In genomic region chr2:213188971-213189899, GRCh38 we compare ENCODE assay signal across 10 cellular contexts. TPM values are rescaled to one million over a fixed set of nuclear protein-coding genes. Genes with fewer than 3 reads are reported as not detected.
A peak's percentile ranks its signal among the peaks of the same experiment; 100 is the strongest.
DNase-seq lines count a peak whose midpoint lies in the region; ATAC-seq and TF ChIP-seq lines count a peak whose summit lies in the region.
"Had no signal": no experiment of that assay in that cellular context is flagged by ENCODE, and none has a peak within 500 bp of the region (broad histone marks: within the 10 kb centered on the region; RNA-seq: fewer than 3 reads in every experiment).

No MANE protein-coding gene starts in this region.

- no peaks in the 10 kb centered on the region for H3K27me3 ChIP-seq in IMR-90 (ENCODE audit: control insufficient read depth, insufficient read depth, low read length)
- H3K27me3 ChIP-seq in effector memory CD4-positive, alpha-beta T cell (replicated peaks; ENCODE audit: control insufficient read depth, insufficient read depth, low read length, poor library complexity, severe bottlenecking): no peaks in the 10 kb centered on the region

- H3K9me3 ChIP-seq in IMR-90 (ENCODE audit: control insufficient read depth, insufficient read depth, low read length): no peaks in the 10 kb centered on the region; the same call in 1 of the 2 replicates
- H3K9me3 ChIP-seq in effector memory CD4-positive, alpha-beta T cell (ENCODE audit: control insufficient read depth, low read length): no peaks in the 10 kb centered on the region

- peak overlapping the region; percentile 26; the same call in 2 of the 3 replicates for H2BK15ac ChIP-seq in IMR-90 (ENCODE audit: low read depth, low read length)

- peak; percentile 56 for ATAC-seq in IMR-90 (ENCODE audit: low read depth)

- H3K36me3 Mint-ChIP-seq in brain: peaks cover 6% of the 10 kb centered on the region
- H3K36me3 Mint-ChIP-seq: activated naive CD4-positive, alpha-beta T cell treated with anti-CD3 and anti-CD28 coated beads, Interleukin-2, amount 50 U/mL, for 24 hours had no signal

- intact Hi-C loops in IMR-90 (cut with micrococcal nuclease): loop anchor here (2.0 kb wide), 1 partner anchor 48 kb away; no protein-coding TSS in a partner anchor

- H3K9me3 Mint-ChIP-seq in brain: peaks cover 5 to 14% (median 10%) of the 10 kb centered on the region in 5 experiments
- H3K9me3 Mint-ChIP-seq: activated naive CD4-positive, alpha-beta T cell treated with anti-CD3 and anti-CD28 coated beads, Interleukin-2, amount 50 U/mL, for 24 hours had no signal

- POLR2A ChIA-PET in IMR-90 (lab: Charles Lee; ENCODE audit: unreplicated experiment): interaction anchor here (0.6 kb wide), 1 partner anchor 30 kb away, joined by 3 read pairs; no protein-coding TSS in a partner anchor

- no peaks in the 10 kb centered on the region for H3K36me3 ChIP-seq in IMR-90 (ENCODE audit: control insufficient read depth, insufficient read depth, low read length)
- no peaks in the 10 kb centered on the region for H3K36me3 ChIP-seq in effector memory CD4-positive, alpha-beta T cell (ENCODE audit: control insufficient read depth, insufficient read depth, low read length)

- in situ Hi-C loops in IMR-90 (cut with MboI; ENCODE audit: low sequenced_read_pairs): no loop called here

- peak overlapping the region; percentile 26 for H3K4me2 ChIP-seq in IMR-90 (ENCODE audit: low read depth, low read length)

- no peak overlapping the region for H3K4me3 ChIP-seq in IMR-90 (ENCODE audit: insufficient read depth, low read depth, low read length)
- H3K4me3 ChIP-seq in effector memory CD4-positive, alpha-beta T cell (ENCODE audit: insufficient read depth, low read depth, low read length, poor library complexity, severe bottlenecking): no peak overlapping the region

- peak overlapping the region; percentile 83 for H2BK20ac ChIP-seq in IMR-90 (ENCODE audit: low read depth, low read length)

- BruUV-seq in IMR-90 (replicated peaks; lab: Mats Ljungman, UMichigan): no TSS peak

- no peak for TF ChIP-seq CTCF in IMR-90 (conservative IDR thresholded peaks at IDR 0.05; ENCODE audit: low read depth, low read length)
- no peak for TF ChIP-seq CTCF in brain (conservative IDR thresholded peaks at IDR 0.05)

- dilution Hi-C loops in IMR-90 (cut with HindIII; ENCODE audit: low sequenced_read_pairs, unreplicated experiment): no loop called here

- H3K9me1 ChIP-seq in IMR-90 (ENCODE audit: insufficient read depth, low read length): peaks cover 5% of the 10 kb centered on the region; the same call in 1 of the 2 replicates

- no peak overlapping the region for H2AK9ac ChIP-seq in IMR-90 (replicated peaks; ENCODE audit: low read depth, low read length, poor library complexity)

- H3K4me3 Mint-ChIP-seq in brain: peak overlapping the region; percentile 62 to 78 (median 73)
- H3K4me3 Mint-ChIP-seq: activated naive CD4-positive, alpha-beta T cell treated with anti-CD3 and anti-CD28 coated beads, Interleukin-2, amount 50 U/mL, for 24 hours had no signal

- peaks cover 35% of the 10 kb centered on the region for H3K4me1 Mint-ChIP-seq in brain
- H3K4me1 Mint-ChIP-seq: activated naive CD4-positive, alpha-beta T cell treated with anti-CD3 and anti-CD28 coated beads, Interleukin-2, amount 50 U/mL, for 24 hours had no signal

- peak overlapping the region; percentile 81 for H4K91ac ChIP-seq in IMR-90 (ENCODE audit: insufficient read depth, low read depth, low read length)

- H4K8ac ChIP-seq in IMR-90 (ENCODE audit: low read depth in 2 of 2, low read length in 2 of 2): peak overlapping the region; percentile 46 to 77

- peak overlapping the region; percentile 15 for H4K5ac ChIP-seq in IMR-90 (ENCODE audit: low read depth, low read length)

- no peaks in the 10 kb centered on the region for H3K27me3 Mint-ChIP-seq in brain

- CTCF ChIA-PET in IMR-90 (lab: Yijun Ruan, JAX): interaction anchor here (0.6 to 0.9 kb wide), 2 partner anchors 36 to 1337 kb away, joined by 3 to 4 read pairs; no protein-coding TSS in a partner anchor

- peak overlapping the region; percentile 65 for H3K27ac ChIP-seq in IMR-90 (ENCODE audit: insufficient read depth, low read length)
- H3K27ac ChIP-seq in effector memory CD4-positive, alpha-beta T cell (ENCODE audit: insufficient read depth, low read length, poor library complexity, severe bottlenecking): no peak overlapping the region
- H3K27ac ChIP-seq: C4-2B had no signal

- no peaks in the 10 kb centered on the region for H4K20me1 ChIP-seq in IMR-90 (ENCODE audit: insufficient read depth, low read length)

- H2BK120ac ChIP-seq in IMR-90 (ENCODE audit: low read depth, low read length): peak overlapping the region; percentile 89

- H3K9ac ChIP-seq in IMR-90 (ENCODE audit: low read depth, low read length): peak overlapping the region; percentile 14

- TF ChIP-seq RAD21 in IMR-90 (IDR thresholded peaks at IDR 0.05; ENCODE audit: low read length): no peak

- peak overlapping the region; percentile 4; the same call in 1 of the 2 replicates for H3K23ac ChIP-seq in IMR-90 (ENCODE audit: low read depth, low read length)

- no peaks in the 10 kb centered on the region for H3K79me1 ChIP-seq in IMR-90 (ENCODE audit: low read depth in 1 of 2, low read length in 2 of 2)

- H3K56ac ChIP-seq in IMR-90 (ENCODE audit: extremely low read depth, insufficient read depth, low read length): peak overlapping the region; percentile 26; the same call in 1 of the 2 replicates

- H3K18ac ChIP-seq in IMR-90 (ENCODE audit: low read depth, low read length): peak overlapping the region; percentile 42

- peak overlapping the region; percentile 59 for H3K14ac ChIP-seq in IMR-90 (replicated peaks; ENCODE audit: low read depth, low read length)

- H2AK5ac ChIP-seq in IMR-90 (ENCODE audit: low read depth, low read length): peak overlapping the region; percentile 48

- DNase-seq in AG08396 (ENCODE audit: low spot score) (peak; percentile 9), IMR-90 (peak; percentile 52), islet precursor cell (peak; percentile 78), NK-92 (lab: John Stamatoyannopoulos, UW; ENCODE audit: unreplicated experiment) (no peak), GF-D8 (lab: John Stamatoyannopoulos, UW) (no peak), GM19238 (ENCODE audit: insufficient read length, low spot score) (no peak)
- no peak for DNase-seq in effector memory CD4-positive, alpha-beta T cell

- 38% methylated on average over 5 of the region's 16 CpGs; no CpG with 5 or more reads in 1 of the 2 experiments for WGBS in IMR-90 (ENCODE audit: extremely low coverage in 2 of 2, insufficient read length in 1 of 2), 2 experiments

- H2BK5ac ChIP-seq in IMR-90 (ENCODE audit: low read depth, low read length, poor library complexity, severe bottlenecking): peak overlapping the region; percentile 99

- H2AFZ ChIP-seq in IMR-90 (replicated peaks; ENCODE audit: low read length, poor library complexity): peak overlapping the region; percentile 82

- peak overlapping the region; percentile 45 to 93 (median 76) for H3K27ac Mint-ChIP-seq in brain
- H3K27ac Mint-ChIP-seq: activated naive CD4-positive, alpha-beta T cell treated with anti-CD3 and anti-CD28 coated beads, Interleukin-2, amount 50 U/mL, for 24 hours had no signal

- TF ChIP-seq POLR2A in IMR-90 (IDR thresholded peaks at IDR 0.05; ENCODE audit: low read depth, low read length): no peak

- H3K4ac ChIP-seq in IMR-90 (ENCODE audit: low read depth, low read length): peak overlapping the region; percentile 59

- peaks cover 5% of the 10 kb centered on the region; the same call in 1 of the 2 replicates for H3K4me1 ChIP-seq in IMR-90 (ENCODE audit: control insufficient read depth, insufficient read depth, low read length)
- no peaks in the 10 kb centered on the region for H3K4me1 ChIP-seq in effector memory CD4-positive, alpha-beta T cell (ENCODE audit: control insufficient read depth, insufficient read depth, low read length, poor library complexity, severe bottlenecking)

TF ChIP-seq in IMR-90, 13 proteins besides CTCF, POLR2A, EP300 and RAD21:
- TF ChIP-seq BHLHE40 (IDR thresholded peaks at IDR 0.05; ENCODE audit: low read depth, low read length) (peak; percentile 75), NFE2L2 (IDR thresholded peaks at IDR 0.05; ENCODE audit: low read depth, low read length) (no peak), CHD1 (IDR thresholded peaks at IDR 0.05; ENCODE audit: low read depth, low read length) (no peak)
- TF ChIP-seq, protein P1, sequence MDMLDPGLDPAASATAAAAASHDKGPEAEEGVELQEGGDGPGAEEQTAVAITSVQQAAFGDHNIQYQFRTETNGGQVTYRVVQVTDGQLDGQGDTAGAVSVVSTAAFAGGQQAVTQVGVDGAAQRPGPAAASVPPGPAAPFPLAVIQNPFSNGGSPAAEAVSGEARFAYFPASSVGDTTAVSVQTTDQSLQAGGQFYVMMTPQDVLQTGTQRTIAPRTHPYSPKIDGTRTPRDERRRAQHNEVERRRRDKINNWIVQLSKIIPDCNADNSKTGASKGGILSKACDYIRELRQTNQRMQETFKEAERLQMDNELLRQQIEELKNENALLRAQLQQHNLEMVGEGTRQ (IDR thresholded peaks at IDR 0.05; ENCODE audit: low read depth, low read length): peak; percentile 55; the same call in 1 of the 2 replicates
TF ChIP-seq in IMR-90: peak in this region for 2.

RNA-seq across cellular contexts. Expression of gene IKZF2, which starts 37.8 kb away (rescaled TPM):
- 19.4 and 25.5 TPM in 2 replicates for total RNA-seq in IMR-90 (2012; rRNA removed)
- 2.1 TPM in 2 replicates for polyA plus RNA-seq in IMR-90 (2012; rRNA removed)
- polyA plus RNA-seq in IMR-90 (2012; cell fraction: cytosol; rRNA removed): 0.44 and 0.75 TPM in 2 replicates
- 1.5 and 7.5 TPM in 2 replicates for polyA plus RNA-seq in IMR-90 (2012; cell fraction: nucleus; rRNA removed; ENCODE audit: low replicate concordance)
- polyA plus RNA-seq in brain (ENCODE audit: insufficient read depth, low read depth, low replicate concordance): 1.3 TPM

Comparison
In these comparisons a context has a peak if more than half of its experiments do, and no peak if none do; other contexts are left out.
1. DNase-seq: peak in AG08396 (single experiment), IMR-90 (single experiment) and islet precursor cell (single experiment); none in effector memory CD4-positive, alpha-beta T cell (0 of 3), NK-92 (single experiment), GF-D8 (single experiment) and GM19238 (single experiment).